In genomic region chr5:34881246-34881645, GRCh38 we compare ENCODE assay signal across 8 cellular contexts. TPM values are rescaled to one million over a fixed set of nuclear protein-coding genes. Genes with fewer than 3 reads are reported as not detected.
"Had no signal": no experiment of that assay in that cellular context is flagged by ENCODE, and none has a peak within 500 bp of the region (broad histone marks: within the 10 kb centered on the region; RNA-seq: fewer than 3 reads in every experiment).

No MANE protein-coding gene starts in this region.

- ATAC-seq: GM23338, HCT116, HepG2 had no signal

- DNase-seq: H9, HFFc6, KBM-7 had no signal

- H3K4me3 ChIP-seq: GM23338 had no signal

RNA-seq across cellular contexts. Expression of gene TTC23L, which starts 42.3 kb away (rescaled TPM):
- total RNA-seq: HFFc6, HT1080 had no signal
- polyA plus RNA-seq: IgD-negative memory B cell had no signal
